Comparison of ENCODE assay signal across 1 cellular context in genomic region chr3:143367171-143367570, GRCh38.
TF ChIP-seq lines count a peak whose summit lies in the region.

No MANE protein-coding gene starts in this region.

TF ChIP-seq in GM23338, 12 proteins besides CTCF, POLR2A, EP300 and RAD21 (continued from another document):
- TF ChIP-seq ZNF462 (CRISPR knock-in tag; IDR thresholded peaks at IDR 0.05): no peak
- no peak for TF ChIP-seq ETS1 (IDR thresholded peaks at IDR 0.05)
- TF ChIP-seq ZNF114 (CRISPR knock-in tag; IDR thresholded peaks at IDR 0.05): no peak
- TF ChIP-seq REST (IDR thresholded peaks at IDR 0.05; ENCODE audit: unreplicated experiment): no peak
- TF ChIP-seq ZNF331 (CRISPR knock-in tag; IDR thresholded peaks at IDR 0.05; ENCODE audit: low read depth): no peak
